8 cellular contexts compared by ENCODE assay signal in the genomic region with DNA sequence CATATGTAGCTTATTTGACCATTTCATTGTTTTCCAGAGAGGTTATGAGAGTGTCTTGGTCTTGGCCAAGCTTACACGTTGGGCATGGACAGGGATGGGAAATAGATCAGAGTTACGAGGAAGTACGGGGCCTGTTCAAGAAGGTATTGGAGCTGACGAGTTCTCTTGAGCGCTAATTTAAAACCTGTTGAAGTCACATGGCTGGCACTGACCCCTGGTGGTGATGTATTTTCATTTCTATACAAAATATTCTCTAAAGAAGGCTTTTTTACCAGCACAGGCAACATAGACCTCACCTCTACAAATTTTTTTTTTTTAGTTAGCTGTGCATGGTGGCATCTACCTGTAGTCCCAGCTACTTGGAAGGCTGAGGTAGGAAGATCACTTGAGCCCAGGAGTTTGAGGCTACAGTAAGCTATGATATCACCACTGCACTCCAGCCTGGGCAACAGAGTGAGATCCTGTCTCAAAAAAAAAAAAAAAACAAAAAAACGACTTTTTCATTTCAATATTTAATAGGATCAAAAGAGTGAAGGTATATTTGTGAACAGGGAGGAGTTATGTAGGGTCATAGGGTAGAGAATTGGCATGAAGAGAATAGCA. TPM values are rescaled to one million over a fixed set of nuclear protein-coding genes. Genes with fewer than 3 reads are reported as not detected.
DNase-seq lines count a peak whose midpoint lies in the region; ATAC-seq and TF ChIP-seq lines count a peak whose summit lies in the region.

No MANE protein-coding gene starts in this region.

- H3K79me2 ChIP-seq in PC-3 (ENCODE audit: low read length): peaks cover 5% of the 10 kb centered on the region; the same call in 1 of the 2 replicates

- peaks cover 7% of the 10 kb centered on the region; the same call in 1 of the 2 replicates for H4K20me1 ChIP-seq in PC-3 (ENCODE audit: low read length)

- TF ChIP-seq CTCF in GM06990 (IDR thresholded peaks at IDR 0.05; ENCODE audit: insufficient read depth, low read length, poor library complexity, severe bottlenecking) (peak; percentile 48), PC-3 (conservative IDR thresholded peaks at IDR 0.05; ENCODE audit: low read depth, low read length) (peak; percentile 72)

- ATAC-seq in HG02852 (IDR thresholded peaks at IDR 0.05; ENCODE audit: unreplicated experiment) (peak; percentile 63), PC-3 (peak; percentile 28; the same call in 1 of the 2 replicates)

- peaks cover 30% of the 10 kb centered on the region for H3K4me1 ChIP-seq in PC-3 (ENCODE audit: insufficient read depth, low read length)

- H3K27ac ChIP-seq in PC-3 (ENCODE audit: low read length): no peak overlapping the region

- no peaks in the 10 kb centered on the region for H3K9me2 ChIP-seq in PC-3 (replicated peaks; ENCODE audit: low read length)

- intact Hi-C loops in PC-3 (cut with micrococcal nuclease): loop anchor here (1.0 to 10.0 kb wide), 4 partner anchors 20 to 274 kb away; a partner anchor contains a TSS
- intact Hi-C loops in posterior vena cava (cut with DNase I): loop anchor here in 1 of 2 donors (5.0 kb wide), 1 partner anchor 169 kb away; no protein-coding TSS in a partner anchor

- BruUV-seq in PC-3 (replicated peaks; lab: Mats Ljungman, UMichigan): no TSS peak

- peaks cover 4% of the 10 kb centered on the region for H3F3A ChIP-seq in PC-3 (ENCODE audit: low read length, unreplicated experiment)

- CTCF ChIA-PET in PC-3 (lab: Charles Lee): interaction anchor here (0.5 to 1.1 kb wide), 3 partner anchors 163 to 170 kb away, joined by 3 to 5 read pairs (median 3); no protein-coding TSS in a partner anchor

- no peak overlapping the region for H3K4me2 ChIP-seq in PC-3 (ENCODE audit: low read length)

- H3K9ac ChIP-seq in PC-3 (ENCODE audit: low read length): no peak overlapping the region

- no peak overlapping the region for H3K4me3 ChIP-seq in GM06990 (replicated peaks; ENCODE audit: low read depth, low read length)
- no peak overlapping the region for H3K4me3 ChIP-seq in PC-3 (ENCODE audit: low read length)

- no peaks in the 10 kb centered on the region for H3K27me3 ChIP-seq in GM06990 (replicated peaks; ENCODE audit: control insufficient read depth, insufficient read depth, low read length)
- no peaks in the 10 kb centered on the region for H3K27me3 ChIP-seq in PC-3 (ENCODE audit: low read length)

- no peak for DNase-seq in GM06990 (ENCODE audit: extremely low read depth, insufficient read length)
- peak; percentile 64 for DNase-seq in PC-3
- DNase-seq in activated naive CD4-positive, alpha-beta T cell treated with Interleukin-2 at 50 U/mL for 16 hours: peak; percentile 57
- peak; percentile 64 for DNase-seq in globus pallidus (ENCODE audit: low spot score)
- peak; percentile 60 for DNase-seq in renal cortical epithelial cell (ENCODE audit: low read depth)
- DNase-seq in DMS79 (lab: John Stamatoyannopoulos, UW): no peak
- no peak for DNase-seq in posterior vena cava (ENCODE audit: low spot score)

- POLR2A ChIA-PET in PC-3 (lab: Charles Lee; ENCODE audit: unreplicated experiment): interaction anchor here (0.5 to 0.7 kb wide), 2 partner anchors 20 to 107 kb away, joined by 3 to 5 read pairs; a partner anchor contains a TSS

- peaks cover 5% of the 10 kb centered on the region for H3K36me3 ChIP-seq in GM06990 (ENCODE audit: control insufficient read depth, insufficient read depth, low read length)
- peaks cover 32% of the 10 kb centered on the region for H3K36me3 ChIP-seq in PC-3 (ENCODE audit: low read depth, low read length)

- no peaks in the 10 kb centered on the region for H3K9me3 ChIP-seq in PC-3 (ENCODE audit: low read length)

- H2AFZ ChIP-seq in PC-3 (ENCODE audit: low read length): no peak overlapping the region

RNA-seq across cellular contexts. Expression of a gene that starts 19.6 kb away (rescaled TPM):
- 48.4 and 55.8 TPM in 2 replicates for total RNA-seq in PC-3 (2014; rRNA removed)
- total RNA-seq in renal cortical epithelial cell: 171 and 236 TPM in 2 replicates
- total RNA-seq in posterior vena cava: 100 to 1,000 TPM; 204 to 217 TPM

Comparison
In these comparisons a context has a peak if more than half of its experiments do, and no peak if none do; other contexts are left out.
1. DNase-seq: peak in PC-3 (single experiment), activated naive CD4-positive, alpha-beta T cell treated with Interleukin-2 at 50 U/mL for 16 hours (single experiment), globus pallidus (single experiment) and renal cortical epithelial cell (single experiment); none in GM06990 (single experiment), DMS79 (single experiment) and posterior vena cava (single experiment).